In genomic region chr17:38748329-38749221, GRCh38 we compare ENCODE assay signal across 8 cellular contexts. TPM values are rescaled to one million over a fixed set of nuclear protein-coding genes. Genes with fewer than 3 reads are reported as not detected.
DNase-seq lines count a peak whose midpoint lies in the region; ATAC-seq and TF ChIP-seq lines count a peak whose summit lies in the region.

Gene PCGF2, minus strand, starts transcription at chr17:38748336. Its CDS starts 7,934 bp downstream, at chr17:38740402.

- H3K27ac Mint-ChIP-seq in activated CD4-positive, alpha-beta T cell treated with anti-CD3 and anti-CD28 coated beads, Interleukin-2, amount 10 ng/mL, durations not matched to agents 7 days and 5 days = no peak within 1 kb of the TSS
- no peak within 1 kb of the TSS for H3K27ac Mint-ChIP-seq in activated CD4-positive, alpha-beta memory T cell treated with anti-CD3 and anti-CD28 coated beads for 36 hours
- peak within 1 kb of the TSS in 1 of 10 donors; percentile 62 for H3K27ac Mint-ChIP-seq in naive thymus-derived CD8-positive, alpha-beta T cell

- intact Hi-C loops in activated CD4-positive, alpha-beta memory T cell treated with anti-CD3 and anti-CD28 coated beads for 36 hours (cut with micrococcal nuclease) = no loop called here

- peaks cover 9% of the 10 kb centered on the region for H3K36me3 Mint-ChIP-seq in activated CD4-positive, alpha-beta T cell treated with anti-CD3 and anti-CD28 coated beads, Interleukin-2, amount 10 ng/mL, durations not matched to agents 7 days and 5 days (ENCODE audit: low read depth)
- peaks cover 12% of the 10 kb centered on the region for H3K36me3 Mint-ChIP-seq in activated CD4-positive, alpha-beta memory T cell treated with anti-CD3 and anti-CD28 coated beads for 36 hours
- H3K36me3 Mint-ChIP-seq in naive thymus-derived CD8-positive, alpha-beta T cell = peaks cover 4 to 5% (median 5%) of the 10 kb centered on the region in 3 donors

- DNase-seq in activated CD4-positive, alpha-beta T cell treated with anti-CD3 and anti-CD28 coated beads, Interleukin-2, amount 10 ng/mL, durations not matched to agents 7 days and 5 days = no peak
- DNase-seq in activated CD4-positive, alpha-beta T cell treated with anti-CD3 and anti-CD28 coated beads, Interleukin-2, amount 50 U/mL, for 4 hours = no peak
- DNase-seq in NCI-H2081 (lab: John Stamatoyannopoulos, UW) (peak; percentile 95 to 96), foreskin fibroblast (peak; percentile 83 to 94), GM19238 (ENCODE audit: insufficient read length, low spot score) (no peak)
- peak; percentile 41 for DNase-seq in activated CD4-positive, alpha-beta memory T cell treated with anti-CD3 and anti-CD28 coated beads for 36 hours
- no peak for DNase-seq in naive thymus-derived CD8-positive, alpha-beta T cell

- CTCF ChIA-PET in activated CD4-positive, alpha-beta T cell treated with anti-CD3 and anti-CD28 coated beads, Interleukin-2, amount 10 ng/mL, durations not matched to agents 7 days and 5 days (lab: Charles Lee) = no interaction called here
- CTCF ChIA-PET in activated CD4-positive, alpha-beta memory T cell treated with anti-CD3 and anti-CD28 coated beads for 36 hours (lab: Charles Lee) = interaction anchor here (0.6 to 4.3 kb wide), 3 partner anchors 13 to 177 kb away, joined by 3 to 39 read pairs (median 3); partner anchors contain the start of gene LASP1NB

- peak within 1 kb of the TSS; percentile 64 for H3K4me3 Mint-ChIP-seq in activated CD4-positive, alpha-beta T cell treated with anti-CD3 and anti-CD28 coated beads, Interleukin-2, amount 10 ng/mL, durations not matched to agents 7 days and 5 days
- H3K4me3 Mint-ChIP-seq in activated CD4-positive, alpha-beta memory T cell treated with anti-CD3 and anti-CD28 coated beads for 36 hours = peak within 1 kb of the TSS; percentile 92
- peak within 1 kb of the TSS; percentile 68 to 100 (median 83) for H3K4me3 Mint-ChIP-seq in naive thymus-derived CD8-positive, alpha-beta T cell

- H3K4me3 ChIP-seq in foreskin fibroblast (ENCODE audit: low read depth in 1 of 2, low read length in 2 of 2) = peak within 1 kb of the TSS; percentile 79 to 86

- TF ChIP-seq CTCF in foreskin fibroblast (IDR thresholded peaks at IDR 0.05; ENCODE audit: low read depth, low read length) = no peak

- POLR2A ChIA-PET in activated CD4-positive, alpha-beta T cell treated with anti-CD3 and anti-CD28 coated beads, Interleukin-2, amount 10 ng/mL, durations not matched to agents 7 days and 5 days (lab: Charles Lee) = no interaction called here
- POLR2A ChIA-PET in activated CD4-positive, alpha-beta memory T cell treated with anti-CD3 and anti-CD28 coated beads for 36 hours (lab: Charles Lee) = no interaction called here
- POLR2A ChIA-PET in naive thymus-derived CD8-positive, alpha-beta T cell (lab: Charles Lee) = interaction anchor here (0.7 kb wide), 1 partner anchor 43 kb away, joined by 3 read pairs; the partner anchor contains the start of gene MLLT6

- H3K4me1 Mint-ChIP-seq in activated CD4-positive, alpha-beta T cell treated with anti-CD3 and anti-CD28 coated beads, Interleukin-2, amount 10 ng/mL, durations not matched to agents 7 days and 5 days = peaks cover 44% of the 10 kb centered on the region
- peaks cover 30% of the 10 kb centered on the region for H3K4me1 Mint-ChIP-seq in activated CD4-positive, alpha-beta memory T cell treated with anti-CD3 and anti-CD28 coated beads for 36 hours (ENCODE audit: low read depth)
- peaks cover 28 to 59% (median 53%) of the 10 kb centered on the region in 4 donors for H3K4me1 Mint-ChIP-seq in naive thymus-derived CD8-positive, alpha-beta T cell

- peaks cover 54% of the 10 kb centered on the region for H3K27me3 Mint-ChIP-seq in activated CD4-positive, alpha-beta T cell treated with anti-CD3 and anti-CD28 coated beads, Interleukin-2, amount 10 ng/mL, durations not matched to agents 7 days and 5 days
- peaks cover 45% of the 10 kb centered on the region for H3K27me3 Mint-ChIP-seq in activated CD4-positive, alpha-beta memory T cell treated with anti-CD3 and anti-CD28 coated beads for 36 hours
- H3K27me3 Mint-ChIP-seq in naive thymus-derived CD8-positive, alpha-beta T cell = peaks cover 9 to 60% (median 31%) of the 10 kb centered on the region in 5 donors

- no peak for ATAC-seq in naive thymus-derived CD8-positive, alpha-beta T cell
- no peak for ATAC-seq in HG02678 (IDR thresholded peaks at IDR 0.05; ENCODE audit: unreplicated experiment)

- no peaks in the 10 kb centered on the region for H3K9me3 Mint-ChIP-seq in activated CD4-positive, alpha-beta T cell treated with anti-CD3 and anti-CD28 coated beads, Interleukin-2, amount 10 ng/mL, durations not matched to agents 7 days and 5 days
- no peaks in the 10 kb centered on the region for H3K9me3 Mint-ChIP-seq in activated CD4-positive, alpha-beta memory T cell treated with anti-CD3 and anti-CD28 coated beads for 36 hours
- H3K9me3 Mint-ChIP-seq in naive thymus-derived CD8-positive, alpha-beta T cell = peaks cover 0 to 3% (median 0%) of the 10 kb centered on the region in 9 donors

RNA-seq across cellular contexts. Expression of gene PCGF2, which starts in this region (rescaled TPM):
- under 1 TPM; 0.22 to 0.23 TPM for total RNA-seq in activated CD4-positive, alpha-beta T cell treated with anti-CD3 and anti-CD28 coated beads, Interleukin-2, amount 10 ng/mL, durations not matched to agents 7 days and 5 days
- 1 to 10 TPM; 3.4 to 4.2 TPM for total RNA-seq in activated CD4-positive, alpha-beta memory T cell treated with anti-CD3 and anti-CD28 coated beads for 36 hours
- not detected for total RNA-seq in naive thymus-derived CD8-positive, alpha-beta T cell
- polyA plus RNA-seq in naive thymus-derived CD8-positive, alpha-beta T cell = under 1 TPM in 1 of 3 donors, not detected in 2; 0.08 TPM

Comparison
In these comparisons a context has a peak if more than half of its experiments do, and no peak if none do; other contexts are left out.
1. DNase-seq: peak in NCI-H2081 (2 of 2), activated CD4-positive, alpha-beta memory T cell treated with anti-CD3 and anti-CD28 coated beads for 36 hours (single experiment) and foreskin fibroblast (2 of 2); none in activated CD4-positive, alpha-beta T cell treated with anti-CD3 and anti-CD28 coated beads, Interleukin-2, amount 10 ng/mL, durations not matched to agents 7 days and 5 days (single experiment), activated CD4-positive, alpha-beta T cell treated with anti-CD3 and anti-CD28 coated beads, Interleukin-2, amount 50 U/mL, for 4 hours (0 of 2), naive thymus-derived CD8-positive, alpha-beta T cell (0 of 10) and GM19238 (single experiment).
2. Peak in every context shown above with its lines, with median percentiles within 50 percentile points of each other: H3K4me3 Mint-ChIP-seq.